2 cellular contexts compared by ENCODE assay signal in genomic region chr2:203503460-203503859, GRCh38.
TF ChIP-seq lines count a peak whose summit lies in the region.

No MANE protein-coding gene starts in this region.

TF ChIP-seq in HepG2, 621 proteins besides CTCF, POLR2A, EP300 and RAD21 (continued from another document):
- TF ChIP-seq ZNF644 (CRISPR knock-in tag; IDR thresholded peaks at IDR 0.05; ENCODE audit: low read depth), result 0 out of 2 replicates have a peak, but pooled peaks have one; percentile 24
- peak; percentile 74; the same call in 1 of the 2 replicates for TF ChIP-seq ZSCAN5A (CRISPR knock-in tag; IDR thresholded peaks at IDR 0.05; ENCODE audit: borderline replicate concordance)

TF ChIP-seq in liver, 16 proteins besides CTCF, POLR2A, EP300 and RAD21 (continued from another document):
- TF ChIP-seq HNF4G (IDR thresholded peaks at IDR 0.05), result peak; percentile 79
TF ChIP-seq in liver: peak in this region for 4; not testable (repeated sequence) for 12.
